10 cellular contexts compared by ENCODE assay signal in the genomic region with DNA sequence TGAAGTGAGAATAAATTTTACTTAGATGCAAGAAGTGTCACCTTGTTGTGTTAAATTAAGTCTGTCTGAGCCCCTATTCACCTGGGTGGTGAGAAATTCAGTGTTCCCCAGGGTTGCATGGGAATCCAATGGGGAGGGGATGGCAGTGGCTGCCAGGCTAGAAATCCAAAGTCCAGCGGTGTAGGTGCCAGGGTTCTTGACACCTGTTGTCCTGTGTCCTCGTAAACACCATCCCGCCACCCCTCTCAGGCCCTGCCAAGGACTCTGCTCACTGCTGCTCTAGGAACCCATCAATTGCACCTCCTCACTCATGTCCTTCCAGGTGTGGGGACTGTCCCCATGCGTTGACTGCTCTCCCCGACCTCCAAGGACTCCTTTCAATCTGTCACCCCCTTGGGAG. TPM values are rescaled to one million over a fixed set of nuclear protein-coding genes. Genes with fewer than 3 reads are reported as not detected.
"Had no signal": no experiment of that assay in that cellular context is flagged by ENCODE, and none has a peak within 500 bp of the region (broad histone marks: within the 10 kb centered on the region; RNA-seq: fewer than 3 reads in every experiment).

No MANE protein-coding gene starts in this region.

- ATAC-seq: GM23338, K562 had no signal

- FAIRE-seq: H1, H54, K562 had no signal

- H3K4me3 ChIP-seq: GM23338, K562 had no signal

- DNase-seq: H9, HCEC 1CT, KG1 had no signal

- H3K4me2 ChIP-seq: GM23338 had no signal

- H2AFZ ChIP-seq: GM23338 had no signal

- H3K27ac ChIP-seq: HL-60 had no signal

RNA-seq across cellular contexts. Expression of gene CACNG5, which starts 58.9 kb away (rescaled TPM):
- total RNA-seq: HT1080, IMR-90, K562 had no signal
- polyA plus RNA-seq: IMR-90, K562 had no signal
